In the genomic region with DNA sequence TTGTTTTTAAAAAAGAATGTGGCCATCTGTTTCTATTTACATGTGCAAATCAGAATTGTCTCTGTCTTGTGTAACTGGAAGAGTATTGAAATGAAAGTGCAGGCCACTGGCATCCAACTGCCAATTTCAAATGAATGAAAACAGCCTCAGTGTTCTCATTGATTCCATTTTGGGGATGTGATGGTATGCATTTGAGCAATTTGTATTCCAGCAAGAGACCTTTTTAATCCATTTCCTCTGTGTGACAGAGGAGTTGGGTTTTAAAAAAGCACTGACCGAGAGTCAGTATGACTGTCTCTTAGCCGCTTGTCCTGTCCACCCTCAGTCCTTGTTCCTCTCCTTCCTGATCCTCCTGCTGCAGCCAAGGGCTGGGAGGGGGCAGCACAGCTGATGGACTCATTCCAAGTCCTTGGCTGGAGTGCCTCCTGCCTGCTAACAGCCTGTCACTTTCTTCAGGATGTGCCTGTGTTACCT, we compare ENCODE assay signal across 1 cellular context.
TF ChIP-seq lines count a peak whose summit lies in the region.

No MANE protein-coding gene starts in this region.

TF ChIP-seq in H1, 55 proteins besides CTCF, POLR2A, EP300 and RAD21 (continued from another document):
- no peak for TF ChIP-seq EZH2 (IDR thresholded peaks at IDR 0.05; ENCODE audit: low read depth, low read length, severe bottlenecking)
- no peak for TF ChIP-seq FOSL1 (IDR thresholded peaks at IDR 0.05; ENCODE audit: insufficient read depth, low read depth, low read length)
- TF ChIP-seq SUZ12 (IDR thresholded peaks at IDR 0.05; ENCODE audit: low read length), result no peak
